8 cellular contexts compared by ENCODE assay signal in the genomic region with DNA sequence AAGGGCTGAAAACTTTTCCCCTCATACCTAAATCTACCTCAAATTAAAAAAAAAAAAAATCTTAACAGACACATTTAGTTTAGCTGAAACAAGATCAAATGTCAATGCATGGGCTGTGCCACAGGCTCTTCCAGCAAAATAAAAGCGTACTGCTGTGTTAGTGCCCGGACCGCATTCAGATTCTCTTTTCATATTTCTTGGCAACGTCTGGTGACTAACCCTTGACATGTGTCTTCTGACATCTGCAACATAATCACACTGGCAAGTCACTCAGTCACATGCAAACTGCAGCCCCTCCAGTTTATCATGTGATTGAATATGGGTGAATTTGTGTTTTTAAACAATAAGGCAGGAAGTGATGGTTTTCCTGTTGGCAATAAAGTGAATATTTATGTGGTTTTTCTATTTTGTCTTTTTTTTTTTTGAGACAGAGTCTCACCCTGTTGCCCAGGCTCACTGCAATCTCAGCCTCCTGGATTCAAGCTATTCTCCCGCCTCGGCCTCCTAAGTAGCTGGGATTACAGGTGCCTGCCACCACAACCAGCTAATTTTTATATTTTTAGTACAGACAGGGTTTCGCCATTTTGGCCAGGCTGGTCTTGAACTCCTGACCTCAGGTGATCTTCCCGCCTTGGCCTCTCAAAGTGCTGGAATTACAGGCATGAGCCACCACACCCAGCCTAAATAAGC.
DNase-seq lines count a peak whose midpoint lies in the region; ATAC-seq and TF ChIP-seq lines count a peak whose summit lies in the region.
"Not testable (repeated sequence)": the region's sequence is repeated elsewhere in the genome, so short reads cannot be mapped to it uniquely, and the experiment has no call there.

No MANE protein-coding gene starts in this region.

- not testable (repeated sequence) for H3K4me3 ChIP-seq in CD8-positive, alpha-beta memory T cell (ENCODE audit: low read length); psoas muscle; suprapubic skin

- H3K36me3 Mint-ChIP-seq in CD8-positive, alpha-beta memory T cell, result peaks cover 5 to 38% (median 10%) of the 10 kb centered on the region in 3 donors
- H3K36me3 Mint-ChIP-seq in activated T-helper 2 cell treated with anti-CD3 and anti-CD28 coated beads, Interferon-gamma antibody, Interleukin-2, Interleukin-4, amounts not matched to agents 10 μg/mL and 5 μg/mL and 100 μg/mL, durations not matched to agents 14 hours and 24 hours and 36 hours (ENCODE audit: low read depth), result peaks cover 28% of the 10 kb centered on the region
- H3K36me3 Mint-ChIP-seq in dendritic cell treated with granulocyte-macrophage colony-stimulating factor and Interleukin-4, amounts not matched to agents 40 ng/mL and 50 ng/mL, for 4 days (ENCODE audit: low read depth), result peaks cover 85% of the 10 kb centered on the region

- TF ChIP-seq POLR2A in suprapubic skin (IDR thresholded peaks at IDR 0.05), result not testable (repeated sequence)

- peak; percentile 26 to 85 (median 75) for DNase-seq in CD8-positive, alpha-beta memory T cell
- DNase-seq in activated CD4-positive, CD25-positive, alpha-beta regulatory T cell treated with anti-CD3 and anti-CD28 coated beads, Interleukin-2, amount 50 U/mL, for 16 hours (ENCODE audit: low read depth, low spot score), result peak; percentile 4
- DNase-seq in activated T-helper 2 cell treated with anti-CD3 and anti-CD28 coated beads, Interferon-gamma antibody, Interleukin-2, Interleukin-4, amounts not matched to agents 10 μg/mL and 5 μg/mL and 100 μg/mL, durations not matched to agents 14 hours and 24 hours and 36 hours (ENCODE audit: low spot score), result peak; percentile 17
- DNase-seq in left cardiac atrium; psoas muscle; suprapubic skin (ENCODE audit: low spot score in 2 of 2): not testable (repeated sequence)

- not testable (repeated sequence) for H3K36me3 ChIP-seq in CD8-positive, alpha-beta memory T cell (ENCODE audit: insufficient read depth, low read length)
- H3K36me3 ChIP-seq in KOPT-K1 (ENCODE audit: insufficient read depth, low read length) (peaks cover 21% of the 10 kb centered on the region; the same call in 1 of the 2 replicates), psoas muscle (ENCODE audit: insufficient read depth in 1 of 2, low read depth in 1 of 2) (peaks cover 0 to 41% of the 10 kb centered on the region in 2 donors), suprapubic skin (peaks cover 28% of the 10 kb centered on the region)

- peaks cover 10 to 25% (median 18%) of the 10 kb centered on the region in 3 donors for H3K4me1 Mint-ChIP-seq in CD8-positive, alpha-beta memory T cell
- H3K4me1 Mint-ChIP-seq in activated T-helper 2 cell treated with anti-CD3 and anti-CD28 coated beads, Interferon-gamma antibody, Interleukin-2, Interleukin-4, amounts not matched to agents 10 μg/mL and 5 μg/mL and 100 μg/mL, durations not matched to agents 14 hours and 24 hours and 36 hours (ENCODE audit: low read depth); dendritic cell treated with granulocyte-macrophage colony-stimulating factor and Interleukin-4, amounts not matched to agents 40 ng/mL and 50 ng/mL, for 4 days (ENCODE audit: low read depth): not testable (repeated sequence)

- H3K4me1 ChIP-seq in CD8-positive, alpha-beta memory T cell (ENCODE audit: insufficient read depth, low read length); psoas muscle; suprapubic skin: not testable (repeated sequence)

- H3K9me3 ChIP-seq in CD8-positive, alpha-beta memory T cell (ENCODE audit: low read length); KOPT-K1 (ENCODE audit: insufficient read depth, low read length, poor library complexity, severe bottlenecking); psoas muscle; suprapubic skin: not testable (repeated sequence)

- WGBS in psoas muscle, 3 donors, result 47 to 53% (median 48%) methylated on average over 8 of the region's 8 CpGs
- WGBS in suprapubic skin, result 56% methylated on average over 8 of the region's 8 CpGs

- H3K27me3 Mint-ChIP-seq in CD8-positive, alpha-beta memory T cell; activated T-helper 2 cell treated with anti-CD3 and anti-CD28 coated beads, Interferon-gamma antibody, Interleukin-2, Interleukin-4, amounts not matched to agents 10 μg/mL and 5 μg/mL and 100 μg/mL, durations not matched to agents 14 hours and 24 hours and 36 hours (ENCODE audit: low read depth); dendritic cell treated with granulocyte-macrophage colony-stimulating factor and Interleukin-4, amounts not matched to agents 40 ng/mL and 50 ng/mL, for 4 days: not testable (repeated sequence)

- H3K9me3 Mint-ChIP-seq in CD8-positive, alpha-beta memory T cell; activated T-helper 2 cell treated with anti-CD3 and anti-CD28 coated beads, Interferon-gamma antibody, Interleukin-2, Interleukin-4, amounts not matched to agents 10 μg/mL and 5 μg/mL and 100 μg/mL, durations not matched to agents 14 hours and 24 hours and 36 hours; dendritic cell treated with granulocyte-macrophage colony-stimulating factor and Interleukin-4, amounts not matched to agents 40 ng/mL and 50 ng/mL, for 4 days: not testable (repeated sequence)

- CTCF ChIA-PET in CD8-positive, alpha-beta memory T cell (lab: Charles Lee), result not testable (repeated sequence)

- not testable (repeated sequence) for TF ChIP-seq CTCF in psoas muscle (IDR thresholded peaks at IDR 0.05); suprapubic skin (IDR thresholded peaks at IDR 0.05)

- not testable (repeated sequence) for TF ChIP-seq EP300 in suprapubic skin (IDR thresholded peaks at IDR 0.05)

- not testable (repeated sequence) for H3K27ac ChIP-seq in CD8-positive, alpha-beta memory T cell (ENCODE audit: low read depth, low read length); psoas muscle
- H3K27ac ChIP-seq in KOPT-K1 (ENCODE audit: low read depth, low read length, poor library complexity, severe bottlenecking) (peak overlapping the region; percentile 1), suprapubic skin (peak overlapping the region; percentile 64)

- peak; percentile 52 to 86 for ATAC-seq in left cardiac atrium
- peak; percentile 65 to 75 (median 70) for ATAC-seq in psoas muscle

- intact Hi-C loops in activated T-helper 2 cell treated with anti-CD3 and anti-CD28 coated beads, Interferon-gamma antibody, Interleukin-2, Interleukin-4, amounts not matched to agents 10 μg/mL and 5 μg/mL and 100 μg/mL, durations not matched to agents 14 hours and 24 hours and 36 hours (cut with micrococcal nuclease); dendritic cell treated with granulocyte-macrophage colony-stimulating factor and Interleukin-4, amounts not matched to agents 40 ng/mL and 50 ng/mL, for 4 days (cut with micrococcal nuclease); left cardiac atrium (cut with DNase I); psoas muscle (cut with DNase I): not testable (repeated sequence)

- H3K4me3 Mint-ChIP-seq in CD8-positive, alpha-beta memory T cell, result peak overlapping the region; percentile 4 to 84 (median 58)
- H3K4me3 Mint-ChIP-seq in activated T-helper 2 cell treated with anti-CD3 and anti-CD28 coated beads, Interferon-gamma antibody, Interleukin-2, Interleukin-4, amounts not matched to agents 10 μg/mL and 5 μg/mL and 100 μg/mL, durations not matched to agents 14 hours and 24 hours and 36 hours (ENCODE audit: low read depth); dendritic cell treated with granulocyte-macrophage colony-stimulating factor and Interleukin-4, amounts not matched to agents 40 ng/mL and 50 ng/mL, for 4 days: not testable (repeated sequence)

- peak overlapping the region; percentile 64 to 94 (median 92) for H3K27ac Mint-ChIP-seq in CD8-positive, alpha-beta memory T cell
- H3K27ac Mint-ChIP-seq in activated T-helper 2 cell treated with anti-CD3 and anti-CD28 coated beads, Interferon-gamma antibody, Interleukin-2, Interleukin-4, amounts not matched to agents 10 μg/mL and 5 μg/mL and 100 μg/mL, durations not matched to agents 14 hours and 24 hours and 36 hours, result peak overlapping the region; percentile 38
- peak overlapping the region; percentile 39 for H3K27ac Mint-ChIP-seq in dendritic cell treated with granulocyte-macrophage colony-stimulating factor and Interleukin-4, amounts not matched to agents 40 ng/mL and 50 ng/mL, for 4 days

- POLR2A ChIA-PET in CD8-positive, alpha-beta memory T cell (lab: Charles Lee), result interaction anchor here (0.7 kb wide), 1 partner anchor 838 kb away, joined by 3 read pairs; no protein-coding TSS in a partner anchor

- H3K27me3 ChIP-seq in CD8-positive, alpha-beta memory T cell (ENCODE audit: insufficient read depth, low read length, poor library complexity, severe bottlenecking); psoas muscle (ENCODE audit: insufficient read depth in 3 of 3, low read length in 2 of 3); suprapubic skin: not testable (repeated sequence)

Comparison
In these comparisons a context has a peak if more than half of its experiments do, and no peak if none do; other contexts are left out.
1. H3K27ac Mint-ChIP-seq: peak in every context shown above with its lines; median percentile 92 in CD8-positive, alpha-beta memory T cell; 39 in dendritic cell treated with granulocyte-macrophage colony-stimulating factor and Interleukin-4, amounts not matched to agents 40 ng/mL and 50 ng/mL, for 4 days; 38 in activated T-helper 2 cell treated with anti-CD3 and anti-CD28 coated beads, Interferon-gamma antibody, Interleukin-2, Interleukin-4, amounts not matched to agents 10 μg/mL and 5 μg/mL and 100 μg/mL, durations not matched to agents 14 hours and 24 hours and 36 hours.